Comparison of ENCODE assay signal across 20 cellular contexts in the genomic region with DNA sequence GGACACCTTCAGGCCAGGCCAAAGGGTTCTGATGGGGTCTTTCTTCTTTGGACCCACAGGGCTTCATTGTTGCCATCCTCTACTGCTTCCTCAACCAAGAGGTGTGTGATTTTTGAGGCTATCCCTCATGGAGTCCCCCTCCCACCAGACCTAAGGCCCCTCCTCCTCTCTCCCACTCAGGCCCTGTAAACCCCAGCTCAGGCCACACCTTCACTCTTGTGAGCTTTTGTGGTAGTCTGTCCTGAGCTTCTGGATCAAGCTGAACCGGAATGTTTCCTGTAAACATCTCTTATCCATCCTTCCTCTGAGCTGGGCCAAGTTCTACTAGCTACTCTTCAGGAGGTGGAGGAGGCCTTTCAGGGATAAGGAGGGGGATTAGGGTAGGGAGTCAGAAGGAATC. TPM values are rescaled to one million over a fixed set of nuclear protein-coding genes. Genes with fewer than 3 reads are reported as not detected.
"Had no signal": no experiment of that assay in that cellular context is flagged by ENCODE, and none has a peak within 500 bp of the region (broad histone marks: within the 10 kb centered on the region; RNA-seq: fewer than 3 reads in every experiment).

No MANE protein-coding gene starts in this region.

- H3K9me3 ChIP-seq: esophagus muscularis mucosa, gastrocnemius medialis, left ventricle myocardium inferior, pancreas, tibial artery, upper lobe of left lung had no signal

- H3K4me1 ChIP-seq: gastrocnemius medialis, pancreas had no signal

- H3K4me3 Mint-ChIP-seq: immature natural killer cell, naive B cell, nephron had no signal

- H3K27ac Mint-ChIP-seq: immature natural killer cell, naive B cell, nephron, progenitor cell of endocrine pancreas had no signal

- H3K27me3 ChIP-seq: gastrocnemius medialis, pancreas, upper lobe of left lung had no signal

- ATAC-seq: gastrocnemius medialis; right cardiac atrium; stimulated activated naive CD8-positive, alpha-beta T cell treated with anti-CD3 and anti-CD28 coated beads, Interleukin-15, Interleukin-2, amounts not matched to agents 100 U/mL and 50 U/mL, for 24 hours had no signal

- H3K9me3 Mint-ChIP-seq: immature natural killer cell, naive B cell, nephron had no signal

- H3K4me3 ChIP-seq: esophagus muscularis mucosa, gastrocnemius medialis, left ventricle myocardium inferior, pancreas, tibial artery, upper lobe of left lung had no signal

- H3K4me1 Mint-ChIP-seq: nephron had no signal

- H3K27ac ChIP-seq: epithelial cell of prostate, esophagus muscularis mucosa, gastrocnemius medialis, left ventricle myocardium inferior, pancreas, tibial artery had no signal

- DNase-seq: effector CD8-positive, alpha-beta T cell; gastrocnemius medialis; immature natural killer cell; left ventricle myocardium inferior; naive B cell; occipital lobe; stimulated activated CD4-positive, alpha-beta T cell treated with anti-CD3 and anti-CD28 coated beads, Interleukin-12 subunit alpha, Interleukin-12 subunit beta, amount 100 ng/mL, for 4 hours; stimulated activated naive CD8-positive, alpha-beta T cell treated with anti-CD3 and anti-CD28 coated beads, Interleukin-15, Interleukin-2, amounts not matched to agents 100 U/mL and 50 U/mL, for 24 hours; tibial artery had no signal

- H3K36me3 Mint-ChIP-seq: immature natural killer cell, naive B cell had no signal

RNA-seq across cellular contexts. Expression of a gene that starts 13.5 kb away (rescaled TPM):
- total RNA-seq: dermis microvascular lymphatic vessel endothelial cell, esophagus muscularis mucosa, fibroblast of villous mesenchyme, gastrocnemius medialis, left cardiac atrium, left ventricle myocardium inferior, lung microvascular endothelial cell, occipital lobe, progenitor cell of endocrine pancreas, right cardiac atrium had no signal
